1 cellular context compared by ENCODE assay signal in the genomic region with DNA sequence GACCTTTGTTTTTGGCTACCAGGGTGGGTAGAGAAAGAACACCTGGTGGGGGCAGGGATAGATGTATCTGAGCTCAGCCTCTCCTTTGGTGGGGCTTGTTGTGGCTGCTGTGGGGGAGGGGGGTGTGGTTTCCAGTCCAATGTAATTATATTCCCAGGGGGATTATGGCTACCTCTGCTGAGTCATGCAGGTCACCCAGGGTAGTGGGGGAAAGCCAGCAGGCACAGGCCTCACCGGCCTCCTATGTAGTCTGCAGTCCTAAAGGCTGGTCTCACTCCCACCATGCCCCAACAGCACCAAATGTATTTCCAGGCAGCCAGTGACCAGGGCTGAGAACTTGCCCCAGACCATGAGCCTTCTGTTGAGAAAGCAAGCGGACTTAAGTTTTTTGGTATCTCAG.
TF ChIP-seq lines count a peak whose summit lies in the region.

No MANE protein-coding gene starts in this region.

TF ChIP-seq in GM23338, 12 proteins besides CTCF, POLR2A, EP300 and RAD21 (continued from another document):
- TF ChIP-seq, protein P1, sequence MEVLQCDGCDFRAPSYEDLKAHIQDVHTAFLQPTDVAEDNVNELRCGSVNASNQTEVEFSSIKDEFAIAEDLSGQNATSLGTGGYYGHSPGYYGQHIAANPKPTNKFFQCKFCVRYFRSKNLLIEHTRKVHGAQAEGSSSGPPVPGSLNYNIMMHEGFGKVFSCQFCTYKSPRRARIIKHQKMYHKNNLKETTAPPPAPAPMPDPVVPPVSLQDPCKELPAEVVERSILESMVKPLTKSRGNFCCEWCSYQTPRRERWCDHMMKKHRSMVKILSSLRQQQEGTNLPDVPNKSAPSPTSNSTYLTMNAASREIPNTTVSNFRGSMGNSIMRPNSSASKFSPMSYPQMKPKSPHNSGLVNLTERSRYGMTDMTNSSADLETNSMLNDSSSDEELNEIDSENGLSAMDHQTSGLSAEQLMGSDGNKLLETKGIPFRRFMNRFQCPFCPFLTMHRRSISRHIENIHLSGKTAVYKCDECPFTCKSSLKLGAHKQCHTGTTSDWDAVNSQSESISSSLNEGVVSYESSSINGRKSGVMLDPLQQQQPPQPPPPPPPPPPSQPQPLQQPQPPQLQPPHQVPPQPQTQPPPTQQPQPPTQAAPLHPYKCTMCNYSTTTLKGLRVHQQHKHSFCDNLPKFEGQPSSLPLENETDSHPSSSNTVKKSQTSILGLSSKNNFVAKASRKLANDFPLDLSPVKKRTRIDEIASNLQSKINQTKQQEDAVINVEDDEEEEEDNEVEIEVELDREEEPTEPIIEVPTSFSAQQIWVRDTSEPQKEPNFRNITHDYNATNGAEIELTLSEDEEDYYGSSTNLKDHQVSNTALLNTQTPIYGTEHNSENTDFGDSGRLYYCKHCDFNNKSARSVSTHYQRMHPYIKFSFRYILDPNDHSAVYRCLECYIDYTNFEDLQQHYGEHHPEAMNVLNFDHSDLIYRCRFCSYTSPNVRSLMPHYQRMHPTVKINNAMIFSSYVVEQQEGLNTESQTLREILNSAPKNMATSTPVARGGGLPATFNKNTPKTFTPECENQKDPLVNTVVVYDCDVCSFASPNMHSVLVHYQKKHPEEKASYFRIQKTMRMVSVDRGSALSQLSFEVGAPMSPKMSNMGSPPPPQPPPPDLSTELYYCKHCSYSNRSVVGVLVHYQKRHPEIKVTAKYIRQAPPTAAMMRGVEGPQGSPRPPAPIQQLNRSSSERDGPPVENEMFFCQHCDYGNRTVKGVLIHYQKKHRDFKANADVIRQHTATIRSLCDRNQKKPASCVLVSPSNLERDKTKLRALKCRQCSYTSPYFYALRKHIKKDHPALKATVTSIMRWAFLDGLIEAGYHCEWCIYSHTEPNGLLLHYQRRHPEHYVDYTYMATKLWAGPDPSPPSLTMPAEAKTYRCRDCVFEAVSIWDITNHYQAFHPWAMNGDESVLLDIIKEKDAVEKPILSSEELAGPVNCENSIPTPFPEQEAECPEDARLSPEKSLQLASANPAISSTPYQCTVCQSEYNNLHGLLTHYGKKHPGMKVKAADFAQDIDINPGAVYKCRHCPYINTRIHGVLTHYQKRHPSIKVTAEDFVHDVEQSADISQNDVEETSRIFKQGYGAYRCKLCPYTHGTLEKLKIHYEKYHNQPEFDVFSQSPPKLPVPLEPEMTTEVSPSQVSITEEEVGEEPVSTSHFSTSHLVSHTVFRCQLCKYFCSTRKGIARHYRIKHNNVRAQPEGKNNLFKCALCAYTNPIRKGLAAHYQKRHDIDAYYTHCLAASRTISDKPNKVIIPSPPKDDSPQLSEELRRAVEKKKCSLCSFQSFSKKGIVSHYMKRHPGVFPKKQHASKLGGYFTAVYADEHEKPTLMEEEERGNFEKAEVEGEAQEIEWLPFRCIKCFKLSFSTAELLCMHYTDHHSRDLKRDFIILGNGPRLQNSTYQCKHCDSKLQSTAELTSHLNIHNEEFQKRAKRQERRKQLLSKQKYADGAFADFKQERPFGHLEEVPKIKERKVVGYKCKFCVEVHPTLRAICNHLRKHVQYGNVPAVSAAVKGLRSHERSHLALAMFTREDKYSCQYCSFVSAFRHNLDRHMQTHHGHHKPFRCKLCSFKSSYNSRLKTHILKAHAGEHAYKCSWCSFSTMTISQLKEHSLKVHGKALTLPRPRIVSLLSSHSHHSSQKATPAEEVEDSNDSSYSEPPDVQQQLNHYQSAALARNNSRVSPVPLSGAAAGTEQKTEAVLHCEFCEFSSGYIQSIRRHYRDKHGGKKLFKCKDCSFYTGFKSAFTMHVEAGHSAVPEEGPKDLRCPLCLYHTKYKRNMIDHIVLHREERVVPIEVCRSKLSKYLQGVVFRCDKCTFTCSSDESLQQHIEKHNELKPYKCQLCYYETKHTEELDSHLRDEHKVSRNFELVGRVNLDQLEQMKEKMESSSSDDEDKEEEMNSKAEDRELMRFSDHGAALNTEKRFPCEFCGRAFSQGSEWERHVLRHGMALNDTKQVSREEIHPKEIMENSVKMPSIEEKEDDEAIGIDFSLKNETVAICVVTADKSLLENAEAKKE (CRISPR knock-in tag; IDR thresholded peaks at IDR 0.05), result no peak
- no peak for TF ChIP-seq JUNB (IDR thresholded peaks at IDR 0.05; ENCODE audit: unreplicated experiment)
- TF ChIP-seq EZH2 (IDR thresholded peaks at IDR 0.05; ENCODE audit: low read depth, unreplicated experiment), result no peak
- TF ChIP-seq ZNF331 (CRISPR knock-in tag; IDR thresholded peaks at IDR 0.05; ENCODE audit: low read depth), result no peak
